Comparison of ENCODE assay signal across 1 cellular context in genomic region chr7:27110163-27110976, GRCh38.
TF ChIP-seq lines count a peak whose summit lies in the region.

No MANE protein-coding gene starts in this region.

TF ChIP-seq in IMR-90, 13 proteins besides CTCF, POLR2A, EP300 and RAD21:
- TF ChIP-seq FOS (IDR thresholded peaks at IDR 0.05; ENCODE audit: low read depth, low read length), result peak; percentile 39; the same call in 1 of the 2 replicates
- no peak for TF ChIP-seq CHD1 (IDR thresholded peaks at IDR 0.05; ENCODE audit: low read depth, low read length)
- no peak for TF ChIP-seq RCOR1 (IDR thresholded peaks at IDR 0.05; ENCODE audit: insufficient replicate concordance, low read length)
- TF ChIP-seq NFE2L2 (IDR thresholded peaks at IDR 0.05; ENCODE audit: low read depth, low read length), result 0 out of 2 replicates have a peak, but pooled peaks have one; percentile 6
- peak; percentile 40; the same call in 1 of the 2 replicates for TF ChIP-seq MAZ (IDR thresholded peaks at IDR 0.05; ENCODE audit: borderline replicate concordance, low read depth, low read length)
- peak; percentile 85 for TF ChIP-seq BHLHE40 (IDR thresholded peaks at IDR 0.05; ENCODE audit: low read depth, low read length)
- TF ChIP-seq USF2 (IDR thresholded peaks at IDR 0.05; ENCODE audit: low read depth, low read length), result peak; percentile 95
